Comparison of ENCODE assay signal across 1 cellular context in genomic region chr15:48869966-48870365, GRCh38.
TF ChIP-seq lines count a peak whose summit lies in the region.

No MANE protein-coding gene starts in this region.

TF ChIP-seq in endothelial cell of umbilical vein, 7 proteins besides CTCF, POLR2A, EP300 and RAD21:
- TF ChIP-seq MAX (IDR thresholded peaks at IDR 0.05; ENCODE audit: insufficient read depth, insufficient read length) = no peak
- no peak for TF ChIP-seq FOS (IDR thresholded peaks at IDR 0.05; ENCODE audit: borderline replicate concordance, insufficient read depth, low read length)
- no peak for TF ChIP-seq MYC (IDR thresholded peaks at IDR 0.05; ENCODE audit: low read depth, low read length)
- TF ChIP-seq JUN (IDR thresholded peaks at IDR 0.05; ENCODE audit: borderline replicate concordance, insufficient read depth, insufficient read length, low read depth) = no peak
